In genomic region chr10:103397191-103397825, GRCh38 we compare ENCODE assay signal across 8 cellular contexts. TPM values are rescaled to one million over a fixed set of nuclear protein-coding genes. Genes with fewer than 3 reads are reported as not detected.
DNase-seq lines count a peak whose midpoint lies in the region; ATAC-seq and TF ChIP-seq lines count a peak whose summit lies in the region.

No MANE protein-coding gene starts in this region.

- DNase-seq in CD4-positive, alpha-beta T cell: no peak
- no peak for DNase-seq in MM.1S
- DNase-seq in colonic mucosa: no peak
- no peak for DNase-seq in natural killer cell
- DNase-seq in germinal center (ENCODE audit: low spot score): no peak
- DNase-seq in activated CD4-positive, alpha-beta T cell treated with anti-CD3 and anti-CD28 coated beads, Interleukin-2, amount 50 U/mL, for 4 hours: no peak

- no peaks in the 10 kb centered on the region for H3K27me3 ChIP-seq in CD4-positive, alpha-beta T cell (ENCODE audit: control insufficient read depth, insufficient read depth, low read length)
- H3K27me3 ChIP-seq in MM.1S (replicated peaks; ENCODE audit: insufficient read depth, low read length): no peaks in the 10 kb centered on the region
- no peaks in the 10 kb centered on the region for H3K27me3 ChIP-seq in colonic mucosa

- TF ChIP-seq CTCF in CD4-positive, alpha-beta T cell (IDR thresholded peaks at IDR 0.05): no peak
- no peak for TF ChIP-seq CTCF in MM.1S (IDR thresholded peaks at IDR 0.05; ENCODE audit: low read length)
- TF ChIP-seq CTCF in colonic mucosa (IDR thresholded peaks at IDR 0.05): no peak
- no peak for TF ChIP-seq CTCF in natural killer cell (IDR thresholded peaks at IDR 0.05)

- H3K4me3 Mint-ChIP-seq in CD4-positive, alpha-beta T cell: peak overlapping the region; percentile 99
- H3K4me3 Mint-ChIP-seq in natural killer cell: peak overlapping the region; percentile 99

- peaks cover 8% of the 10 kb centered on the region for H3F3A ChIP-seq in MM.1S (ENCODE audit: insufficient read depth, low read length)

- peak overlapping the region; percentile 61 for H3K27ac ChIP-seq in CD4-positive, alpha-beta T cell (ENCODE audit: low read depth, low read length)
- H3K27ac ChIP-seq in MM.1S (ENCODE audit: low read length) (peak overlapping the region; percentile 62; the same call in 1 of the 2 replicates), colonic mucosa (no peak overlapping the region)

- H4K20me1 ChIP-seq in MM.1S (ENCODE audit: insufficient read depth, low read length): 0 out of 2 replicates have a peak, but pooled peaks cover 2% of the 10 kb centered on the region

- POLR2A ChIA-PET in CD4-positive, alpha-beta T cell (lab: Charles Lee): interaction anchor here (1.4 to 2.8 kb wide), 4 partner anchors 29 to 55 kb away, joined by 5 to 27 read pairs (median 6); partner anchors contain the start of genes CALHM2, PCGF6 and TAF5

- peaks cover 65% of the 10 kb centered on the region for H3K36me3 Mint-ChIP-seq in CD4-positive, alpha-beta T cell (ENCODE audit: low read depth)
- no peaks in the 10 kb centered on the region for H3K36me3 Mint-ChIP-seq in natural killer cell

- H3K9me2 ChIP-seq in MM.1S (replicated peaks; ENCODE audit: insufficient read depth, low read length): no peaks in the 10 kb centered on the region

- H3K4me3 ChIP-seq in MM.1S (ENCODE audit: low read length) (peak overlapping the region; percentile 89), colonic mucosa (peak overlapping the region; percentile 95)

- peak overlapping the region; percentile 96 for H3K27ac Mint-ChIP-seq in CD4-positive, alpha-beta T cell
- H3K27ac Mint-ChIP-seq in natural killer cell: peak overlapping the region; percentile 96 to 98

- CTCF ChIA-PET in CD4-positive, alpha-beta T cell (lab: Charles Lee): no interaction called here

- H3K4me2 ChIP-seq in MM.1S (ENCODE audit: low read depth, low read length): peak overlapping the region; percentile 93

- no peak for ATAC-seq in CD4-positive, alpha-beta T cell (ENCODE audit: poor library complexity)
- no peak for ATAC-seq in natural killer cell
- no peak for ATAC-seq in GM18909 (IDR thresholded peaks at IDR 0.05; ENCODE audit: poor library complexity, unreplicated experiment)
- no peak for ATAC-seq in GM19467 (IDR thresholded peaks at IDR 0.05; ENCODE audit: unreplicated experiment)

- H3K79me2 ChIP-seq in MM.1S (ENCODE audit: low read length): peaks cover 85% of the 10 kb centered on the region

- no peaks in the 10 kb centered on the region for H3K27me3 Mint-ChIP-seq in CD4-positive, alpha-beta T cell
- H3K27me3 Mint-ChIP-seq in natural killer cell (ENCODE audit: low read depth in 2 of 2): no peaks in the 10 kb centered on the region

- peak overlapping the region; percentile 84; the same call in 1 of the 2 replicates for H3K9ac ChIP-seq in MM.1S (ENCODE audit: low read length)
- peak overlapping the region; percentile 90 to 96 for H3K9ac ChIP-seq in colonic mucosa (ENCODE audit: low read depth in 2 of 2, low read length in 2 of 2)

- no peaks in the 10 kb centered on the region for H3K9me3 ChIP-seq in CD4-positive, alpha-beta T cell (ENCODE audit: control insufficient read depth, low read length)
- H3K9me3 ChIP-seq in MM.1S (replicated peaks; ENCODE audit: insufficient read depth, low read length): no peaks in the 10 kb centered on the region
- no peaks in the 10 kb centered on the region for H3K9me3 ChIP-seq in colonic mucosa

- H3K4me1 ChIP-seq in MM.1S (ENCODE audit: low read length) (peaks cover 18% of the 10 kb centered on the region), colonic mucosa (peaks cover 14% of the 10 kb centered on the region)

- H3K9me3 Mint-ChIP-seq in CD4-positive, alpha-beta T cell: no peaks in the 10 kb centered on the region
- H3K9me3 Mint-ChIP-seq in natural killer cell: no peaks in the 10 kb centered on the region

- peaks cover 5% of the 10 kb centered on the region for H3K36me3 ChIP-seq in MM.1S (replicated peaks; ENCODE audit: insufficient read depth, low read length)
- H3K36me3 ChIP-seq in colonic mucosa: no peaks in the 10 kb centered on the region

- H3K4me1 Mint-ChIP-seq in CD4-positive, alpha-beta T cell (ENCODE audit: low read depth): peaks cover 55% of the 10 kb centered on the region
- peaks cover 43 to 45% of the 10 kb centered on the region in 2 donors for H3K4me1 Mint-ChIP-seq in natural killer cell

- peak overlapping the region; percentile 67 for H2AFZ ChIP-seq in MM.1S (ENCODE audit: low read length)

- intact Hi-C loops in CD4-positive, alpha-beta T cell (cut with DNase I, micrococcal nuclease): no loop called here
- intact Hi-C loops in colonic mucosa (cut with DNase I) (no loop called here), natural killer cell (cut with micrococcal nuclease) (no loop called here)

RNA-seq across cellular contexts. Expression of gene PDCD11, which starts 0.9 kb away (rescaled TPM):
- 10 to 100 TPM; 13.3 to 16.4 TPM for total RNA-seq in CD4-positive, alpha-beta T cell
- total RNA-seq in colonic mucosa (10 to 100 TPM; 14.9 to 33.6 TPM), natural killer cell (10 to 100 TPM; 25.5 to 30.9 (median 29.5) TPM)

RNA-seq across cellular contexts. Expression of gene ATP5MK, which starts 1.0 kb away (rescaled TPM):
- total RNA-seq in CD4-positive, alpha-beta T cell: 100 to 1,000 TPM; 107 to 111 TPM
- total RNA-seq in colonic mucosa (100 to 1,000 TPM; 551 to 577 TPM), natural killer cell (100 to 1,000 TPM; 121 to 157 (median 154) TPM)

RNA-seq across cellular contexts. Expression of gene TAF5, which starts 29.5 kb away (rescaled TPM):
- total RNA-seq in CD4-positive, alpha-beta T cell: 1 to 10 TPM; 3.8 to 4.0 TPM
- total RNA-seq in colonic mucosa: 10 to 100 TPM in 1 of 2 donors, 1 to 10 TPM in 1; 5.5 to 10.3 TPM
- 1 to 10 TPM; 3.6 to 8.8 (median 6.3) TPM for total RNA-seq in natural killer cell

RNA-seq across cellular contexts. Expression of gene PCGF6, which starts 46.4 kb away (rescaled TPM):
- 1 to 10 TPM; 1.6 to 1.8 TPM for total RNA-seq in CD4-positive, alpha-beta T cell
- total RNA-seq in colonic mucosa: 1 to 10 TPM; 7.6 to 8.6 TPM
- 1 to 10 TPM; 5.1 to 8.1 (median 7.1) TPM for total RNA-seq in natural killer cell

RNA-seq across cellular contexts. Expression of gene CALHM2, which starts 54.9 kb away (rescaled TPM):
- 1 to 10 TPM; 3.1 to 4.0 TPM for total RNA-seq in CD4-positive, alpha-beta T cell
- total RNA-seq in colonic mucosa (1 to 10 TPM; 3.5 to 8.0 TPM), natural killer cell (10 to 100 TPM; 26.6 to 55.2 (median 37.2) TPM)
